Comparison of ENCODE assay signal across 11 cellular contexts in the genomic region with DNA sequence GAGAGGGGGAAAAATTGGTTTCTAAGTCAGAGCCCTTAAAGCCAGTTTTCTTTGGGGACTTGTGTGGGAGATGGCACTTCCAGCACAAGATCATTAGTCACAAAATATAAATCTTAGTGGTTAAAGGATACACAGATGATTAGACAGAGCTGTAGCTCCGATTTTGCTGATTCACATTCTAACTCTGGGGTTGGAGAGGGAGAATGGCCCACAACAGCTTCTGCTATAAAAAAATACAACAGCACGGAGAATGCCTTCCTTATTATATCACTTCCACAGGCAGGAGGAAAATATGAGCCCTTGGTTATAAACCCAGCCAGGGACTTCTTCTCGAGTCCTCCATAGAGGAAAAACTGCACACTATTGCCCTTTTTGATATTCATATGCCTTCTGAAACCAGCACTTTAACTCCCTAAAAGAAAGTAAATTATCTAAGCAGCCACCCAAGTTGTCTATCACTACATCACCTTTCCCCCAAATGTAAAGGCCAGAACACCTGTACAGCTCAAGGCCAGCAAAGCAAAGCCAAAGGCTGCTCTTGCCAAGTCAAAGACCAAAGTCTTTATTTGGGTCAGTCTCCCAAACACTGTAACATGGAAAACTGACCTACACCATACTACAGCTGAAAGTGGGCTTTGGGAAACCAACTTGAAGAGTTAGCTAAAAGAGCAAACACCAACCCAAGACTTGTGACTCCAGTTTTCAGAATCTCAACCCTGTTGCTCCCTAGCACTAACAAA. TPM values are rescaled to one million over a fixed set of nuclear protein-coding genes. Genes with fewer than 3 reads are reported as not detected.
DNase-seq lines count a peak whose midpoint lies in the region; ATAC-seq and TF ChIP-seq lines count a peak whose summit lies in the region.
"Had no signal": no experiment of that assay in that cellular context is flagged by ENCODE, and none has a peak within 500 bp of the region (broad histone marks: within the 10 kb centered on the region; RNA-seq: fewer than 3 reads in every experiment).

No MANE protein-coding gene starts in this region.

- H3K27ac Mint-ChIP-seq in T-cell: peak overlapping the region; percentile 11 to 31
- no peak overlapping the region for H3K27ac Mint-ChIP-seq in activated CD4-positive, alpha-beta memory T cell treated with anti-CD3 and anti-CD28 coated beads, Interleukin-2, amount 10 ng/mL, durations not matched to agents 7 days and 5 days
- H3K27ac Mint-ChIP-seq: natural killer cell treated with Interleukin-12 subunit alpha and Interleukin-12 subunit beta and Interleukin-15 and Interleukin-18, amount 100 ng/mL, for 72 hours had no signal

- H3K4me3 Mint-ChIP-seq in T-cell: no peak overlapping the region
- H3K4me3 Mint-ChIP-seq in activated CD4-positive, alpha-beta memory T cell treated with anti-CD3 and anti-CD28 coated beads, Interleukin-2, amount 10 ng/mL, durations not matched to agents 7 days and 5 days: no peak overlapping the region
- H3K4me3 Mint-ChIP-seq: natural killer cell treated with Interleukin-12 subunit alpha and Interleukin-12 subunit beta and Interleukin-15 and Interleukin-18, amount 100 ng/mL, for 72 hours had no signal

- H3K4me3 ChIP-seq in fibroblast of villous mesenchyme (ENCODE audit: low read depth, low read length) (no peak overlapping the region), skin epidermis (no peak overlapping the region)

- POLR2A ChIA-PET in T-cell (lab: Charles Lee): no interaction called here
- POLR2A ChIA-PET in activated CD4-positive, alpha-beta memory T cell treated with anti-CD3 and anti-CD28 coated beads, Interleukin-2, amount 10 ng/mL, durations not matched to agents 7 days and 5 days (lab: Charles Lee): interaction anchor here (0.6 to 1.4 kb wide), 2 partner anchors 21 to 181 kb away, joined by 3 to 4 read pairs; no protein-coding TSS in a partner anchor

- peak; percentile 85 for DNase-seq in GM04504 (ENCODE audit: low read depth)
- DNase-seq in T-cell: no peak
- peak; percentile 78 for DNase-seq in fibroblast of villous mesenchyme (ENCODE audit: low read depth)
- DNase-seq in activated CD4-positive, alpha-beta memory T cell treated with anti-CD3 and anti-CD28 coated beads, Interleukin-2, amount 10 ng/mL, durations not matched to agents 7 days and 5 days: no peak
- no peak for DNase-seq in NCI-H510A (lab: John Stamatoyannopoulos, UW)
- DNase-seq in NCI-H82 treated with DMSO at 0.1 percent for 48 hours (lab: John Stamatoyannopoulos, UW; ENCODE audit: unreplicated experiment): no peak
- DNase-seq: cortex of kidney, NCI-H1092 treated with DMSO at 0.1 percent for 48 hours had no signal

- peaks cover 35% of the 10 kb centered on the region for H3K36me3 Mint-ChIP-seq in T-cell
- H3K36me3 Mint-ChIP-seq in activated CD4-positive, alpha-beta memory T cell treated with anti-CD3 and anti-CD28 coated beads, Interleukin-2, amount 10 ng/mL, durations not matched to agents 7 days and 5 days (ENCODE audit: low read depth): peaks cover 38% of the 10 kb centered on the region

- H3K9me3 Mint-ChIP-seq in T-cell: no peaks in the 10 kb centered on the region
- no peaks in the 10 kb centered on the region for H3K9me3 Mint-ChIP-seq in activated CD4-positive, alpha-beta memory T cell treated with anti-CD3 and anti-CD28 coated beads, Interleukin-2, amount 10 ng/mL, durations not matched to agents 7 days and 5 days
- H3K9me3 Mint-ChIP-seq: natural killer cell treated with Interleukin-12 subunit alpha and Interleukin-12 subunit beta and Interleukin-15 and Interleukin-18, amount 100 ng/mL, for 72 hours had no signal

- CTCF ChIA-PET in T-cell (lab: Charles Lee): interaction anchor here (0.5 to 1.5 kb wide), 3 partner anchors 18 to 487 kb away, joined by 3 read pairs; no protein-coding TSS in a partner anchor
- CTCF ChIA-PET in activated CD4-positive, alpha-beta memory T cell treated with anti-CD3 and anti-CD28 coated beads, Interleukin-2, amount 10 ng/mL, durations not matched to agents 7 days and 5 days (lab: Charles Lee): interaction anchor here (1.6 kb wide), 1 partner anchor 348 kb away, joined by 3 read pairs; no protein-coding TSS in a partner anchor

- H3K4me1 Mint-ChIP-seq in T-cell: peaks cover 46 to 57% (median 52%) of the 10 kb centered on the region in 3 donors
- peaks cover 25% of the 10 kb centered on the region for H3K4me1 Mint-ChIP-seq in activated CD4-positive, alpha-beta memory T cell treated with anti-CD3 and anti-CD28 coated beads, Interleukin-2, amount 10 ng/mL, durations not matched to agents 7 days and 5 days

- ATAC-seq in T-cell (replicated peaks in 1 of 4) (no peak), HG03378 (IDR thresholded peaks at IDR 0.05; ENCODE audit: unreplicated experiment) (no peak)
- ATAC-seq: natural killer cell treated with Interleukin-12 subunit alpha and Interleukin-12 subunit beta and Interleukin-15 and Interleukin-18, amount 100 ng/mL, for 72 hours had no signal

- peak overlapping the region in 12 of 21 experiments; percentile 18 to 72 (median 58) for H3K27ac ChIP-seq in skin epidermis

- TF ChIP-seq CTCF in fibroblast of villous mesenchyme (IDR thresholded peaks at IDR 0.05; ENCODE audit: insufficient read depth, low read depth, low read length): no peak

- no peaks in the 10 kb centered on the region for H3K27me3 Mint-ChIP-seq in T-cell
- no peaks in the 10 kb centered on the region for H3K27me3 Mint-ChIP-seq in activated CD4-positive, alpha-beta memory T cell treated with anti-CD3 and anti-CD28 coated beads, Interleukin-2, amount 10 ng/mL, durations not matched to agents 7 days and 5 days
- H3K27me3 Mint-ChIP-seq: natural killer cell treated with Interleukin-12 subunit alpha and Interleukin-12 subunit beta and Interleukin-15 and Interleukin-18, amount 100 ng/mL, for 72 hours had no signal

RNA-seq across cellular contexts. Expression of a gene that starts 10.4 kb away (rescaled TPM):
- total RNA-seq in T-cell (10 to 100 TPM; 12.0 to 24.2 (median 22.3) TPM), fibroblast of villous mesenchyme (47.5 and 51.9 TPM in 2 replicates)
- 10 to 100 TPM; 36.0 to 39.0 TPM for total RNA-seq in activated CD4-positive, alpha-beta memory T cell treated with anti-CD3 and anti-CD28 coated beads, Interleukin-2, amount 10 ng/mL, durations not matched to agents 7 days and 5 days

RNA-seq across cellular contexts. Expression of a gene that starts 10.5 kb away (rescaled TPM):
- total RNA-seq in T-cell (10 to 100 TPM; 16.6 to 21.1 (median 19.3) TPM), fibroblast of villous mesenchyme (21.3 and 32.4 TPM in 2 replicates)
- total RNA-seq in activated CD4-positive, alpha-beta memory T cell treated with anti-CD3 and anti-CD28 coated beads, Interleukin-2, amount 10 ng/mL, durations not matched to agents 7 days and 5 days: 10 to 100 TPM; 14.7 to 15.5 TPM

RNA-seq across cellular contexts. Expression of a gene that starts 41.8 kb away (rescaled TPM):
- under 1 TPM in 1 of 5 donors, not detected in 4; 0.79 TPM for total RNA-seq in T-cell
- total RNA-seq in fibroblast of villous mesenchyme: not detected in 2 replicates
- total RNA-seq in activated CD4-positive, alpha-beta memory T cell treated with anti-CD3 and anti-CD28 coated beads, Interleukin-2, amount 10 ng/mL, durations not matched to agents 7 days and 5 days: under 1 TPM in 1 of 2 experiments, not detected in 1; 0.13 TPM
- total RNA-seq: natural killer cell treated with Interleukin-12 subunit alpha and Interleukin-12 subunit beta and Interleukin-15 and Interleukin-18, amount 100 ng/mL, for 72 hours had no signal

Comparison
In these comparisons a context has a peak if more than half of its experiments do, and no peak if none do; other contexts are left out.
1. DNase-seq: peak in GM04504 (single experiment) and fibroblast of villous mesenchyme (single experiment); none in T-cell (0 of 34), activated CD4-positive, alpha-beta memory T cell treated with anti-CD3 and anti-CD28 coated beads, Interleukin-2, amount 10 ng/mL, durations not matched to agents 7 days and 5 days (single experiment), NCI-H510A (single experiment) and NCI-H82 treated with DMSO at 0.1 percent for 48 hours (single experiment).